In genomic region chr17:913207-913606, GRCh38 we compare ENCODE assay signal across 1 cellular context.
TF ChIP-seq lines count a peak whose summit lies in the region.

No MANE protein-coding gene starts in this region.

TF ChIP-seq in WTC11, 78 proteins besides CTCF, POLR2A, EP300 and RAD21 (continued from another document):
- TF ChIP-seq ZMAT4 (CRISPR knock-in tag; IDR thresholded peaks at IDR 0.05) (no peak), SMAD4 (CRISPR knock-in tag; IDR thresholded peaks at IDR 0.05) (no peak), TCF7 (CRISPR knock-in tag; IDR thresholded peaks at IDR 0.05; ENCODE audit: low read depth) (no peak)
- TF ChIP-seq, protein P1, sequence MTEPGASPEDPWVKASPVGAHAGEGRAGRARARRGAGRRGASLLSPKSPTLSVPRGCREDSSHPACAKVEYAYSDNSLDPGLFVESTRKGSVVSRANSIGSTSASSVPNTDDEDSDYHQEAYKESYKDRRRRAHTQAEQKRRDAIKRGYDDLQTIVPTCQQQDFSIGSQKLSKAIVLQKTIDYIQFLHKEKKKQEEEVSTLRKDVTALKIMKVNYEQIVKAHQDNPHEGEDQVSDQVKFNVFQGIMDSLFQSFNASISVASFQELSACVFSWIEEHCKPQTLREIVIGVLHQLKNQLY (CRISPR knock-in tag; IDR thresholded peaks at IDR 0.05), result no peak
